8 cellular contexts compared by ENCODE assay signal in genomic region chr7:138460176-138460648, GRCh38. TPM values are rescaled to one million over a fixed set of nuclear protein-coding genes. Genes with fewer than 3 reads are reported as not detected.
A peak's percentile ranks its signal among the peaks of the same experiment; 100 is the strongest.
DNase-seq lines count a peak whose midpoint lies in the region; ATAC-seq and TF ChIP-seq lines count a peak whose summit lies in the region.

Gene TRIM24, plus strand, starts transcription at chr7:138460259. Its CDS starts 290 bp downstream, at chr7:138460549.

- no peaks in the 10 kb centered on the region for H3K27me3 ChIP-seq in NT2/D1 (ENCODE audit: insufficient read depth, insufficient read length)
- no peaks in the 10 kb centered on the region for H3K27me3 ChIP-seq in subcutaneous abdominal adipose tissue (ENCODE audit: control insufficient read depth in 5 of 5, insufficient read depth in 4 of 5, low read length in 5 of 5)

- peaks cover 8% of the 10 kb centered on the region for H3K9me3 Mint-ChIP-seq in MCF 10A (ENCODE audit: unreplicated experiment)

- peak within 1 kb of the TSS; percentile 3 for H3K27ac Mint-ChIP-seq in MCF 10A (ENCODE audit: low read depth, unreplicated experiment)

- H3K4me3 Mint-ChIP-seq in MCF 10A (ENCODE audit: unreplicated experiment): peak within 1 kb of the TSS; percentile 74

- no peak for TF ChIP-seq CTCF in AG10803 (conservative IDR thresholded peaks at IDR 0.05; ENCODE audit: low read length)
- TF ChIP-seq CTCF in MCF 10A (IDR thresholded peaks at IDR 0.05; ENCODE audit: unreplicated experiment): no peak

- H3K4me3 ChIP-seq in AG10803 (ENCODE audit: low read length) (peak within 1 kb of the TSS; percentile 80), NT2/D1 (ENCODE audit: insufficient read length, low read depth) (peak within 1 kb of the TSS; percentile 65), subcutaneous abdominal adipose tissue (ENCODE audit: low read depth in 1 of 5, low read length in 5 of 5) (peak within 1 kb of the TSS; percentile 79 to 93 (median 84))

- H3K27ac ChIP-seq in subcutaneous abdominal adipose tissue (ENCODE audit: low read depth, low read length): peak within 1 kb of the TSS; percentile 74

- H3K9me3 ChIP-seq in NT2/D1 (ENCODE audit: insufficient read depth, low read length) (peaks cover 12% of the 10 kb centered on the region; the same call in 1 of the 2 replicates), subcutaneous abdominal adipose tissue (ENCODE audit: control insufficient read depth in 5 of 5, low read length in 5 of 5) (no peaks in the 10 kb centered on the region)

- H3K4me1 ChIP-seq in NT2/D1 (ENCODE audit: insufficient read depth, insufficient read length) (no peaks in the 10 kb centered on the region), subcutaneous abdominal adipose tissue (ENCODE audit: control insufficient read depth in 5 of 5, insufficient read depth in 5 of 5, low read length in 5 of 5) (peaks cover 4 to 18% (median 14%) of the 10 kb centered on the region in 5 donors)

- H3K36me3 Mint-ChIP-seq in MCF 10A (ENCODE audit: insufficient read depth, unreplicated experiment): peaks cover 4% of the 10 kb centered on the region

- H3K36me3 ChIP-seq in NT2/D1 (ENCODE audit: insufficient read depth, insufficient read length, low read length) (peaks cover 8% of the 10 kb centered on the region), subcutaneous abdominal adipose tissue (ENCODE audit: control insufficient read depth in 5 of 5, insufficient read depth in 5 of 5, low read length in 5 of 5) (no peaks in the 10 kb centered on the region)

- no TSS peak for BruUV-seq in MCF 10A (replicated peaks; lab: Mats Ljungman, UMichigan)

- DNase-seq in AG10803 (ENCODE audit: low read depth) (no peak), NT2/D1 (ENCODE audit: low read depth, low spot score) (no peak), MCF 10A (ENCODE audit: unreplicated experiment) (no peak), left colon (peak in 1 of 2 donors; percentile 97), NCI-H2196 treated with DMSO at 0.1 percent for 48 hours (lab: John Stamatoyannopoulos, UW; ENCODE audit: unreplicated experiment) (no peak)

- H3K9ac ChIP-seq in NT2/D1 (ENCODE audit: insufficient read length, low read depth): peak within 1 kb of the TSS; percentile 92
- peak within 1 kb of the TSS; percentile 74 to 90 (median 81) for H3K9ac ChIP-seq in subcutaneous abdominal adipose tissue (ENCODE audit: low read length in 5 of 5)

- CTCF ChIA-PET in MCF 10A (lab: Yijun Ruan, JAX): no interaction called here

- intact Hi-C loops in MCF 10A (cut with micrococcal nuclease): loop anchor here (1.0 to 10.0 kb wide), 2 partner anchors 226 to 405 kb away; no protein-coding TSS in a partner anchor
- intact Hi-C loops in left colon (cut with DNase I, micrococcal nuclease): no loop called here

- H3K4me1 Mint-ChIP-seq in MCF 10A (ENCODE audit: insufficient read depth, unreplicated experiment): peaks cover 15% of the 10 kb centered on the region

- ATAC-seq in GM18868 (IDR thresholded peaks at IDR 0.05; ENCODE audit: unreplicated experiment): peak; percentile 69
- ATAC-seq in HG03045 (IDR thresholded peaks at IDR 0.05; ENCODE audit: unreplicated experiment): peak; percentile 82
- peak; percentile 88 for ATAC-seq in left colon

- POLR2A ChIA-PET in MCF 10A (lab: Yijun Ruan, JAX): interaction anchor here (0.6 to 1.2 kb wide), 3 partner anchors 17 to 125 kb away, joined by 3 to 4 read pairs (median 3); no protein-coding TSS in a partner anchor

- H3K27me3 Mint-ChIP-seq in MCF 10A (ENCODE audit: insufficient read depth, unreplicated experiment): no peaks in the 10 kb centered on the region

RNA-seq across cellular contexts. Expression of gene TRIM24, which starts in this region (rescaled TPM):
- total RNA-seq in MCF 10A (2022) (10.2 and 11.9 TPM in 2 replicates), left colon (10 to 100 TPM; 20.0 to 20.3 TPM)
